ENCODE assay signal across 2 cellular contexts in the genomic region with DNA sequence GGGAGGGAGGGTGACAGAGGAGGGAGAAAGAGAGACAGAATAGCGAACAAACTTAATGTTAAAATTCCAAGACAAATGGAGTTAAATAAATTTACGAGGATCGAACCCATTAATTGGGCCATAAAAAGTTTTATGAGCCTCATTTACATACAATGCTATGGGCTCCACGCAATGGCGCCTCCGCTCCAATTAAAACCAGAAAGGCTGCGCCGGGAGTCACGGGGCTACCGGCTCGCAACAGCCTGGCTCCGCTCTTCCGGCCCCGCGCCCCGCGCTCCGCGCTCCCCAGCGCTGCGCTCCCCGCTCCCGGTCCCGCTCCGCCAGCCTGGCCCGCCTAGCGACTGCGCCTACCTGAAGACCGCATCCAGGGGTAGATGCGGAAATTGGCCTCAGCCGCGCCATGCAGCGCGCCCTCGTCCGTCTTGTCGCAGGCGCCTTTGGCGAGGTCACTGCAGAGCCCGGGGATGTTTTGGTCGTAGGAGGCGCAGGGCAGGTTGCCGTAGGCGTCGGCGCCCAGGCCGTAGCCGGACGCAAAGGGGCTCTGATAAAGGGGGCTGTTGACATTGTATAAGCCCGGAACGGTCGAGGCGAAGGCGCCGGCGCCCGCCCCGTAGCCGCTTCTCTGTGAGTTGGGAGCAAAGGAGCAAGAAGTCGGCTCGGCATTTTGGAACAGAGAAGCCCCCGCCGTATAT.
TF ChIP-seq lines count a peak whose summit lies in the region.

No MANE protein-coding gene starts in this region.

TF ChIP-seq in SK-N-SH, 30 proteins besides CTCF, POLR2A, EP300 and RAD21 (continued from another document):
- TF ChIP-seq GATA2 (CRISPR knock-in tag; IDR thresholded peaks at IDR 0.05) (no peak), FOXM1 (IDR thresholded peaks at IDR 0.05; ENCODE audit: low read depth) (no peak), FOSL2 (IDR thresholded peaks at IDR 0.05; ENCODE audit: borderline replicate concordance, low read depth) (no peak)
- TF ChIP-seq, protein P1, sequence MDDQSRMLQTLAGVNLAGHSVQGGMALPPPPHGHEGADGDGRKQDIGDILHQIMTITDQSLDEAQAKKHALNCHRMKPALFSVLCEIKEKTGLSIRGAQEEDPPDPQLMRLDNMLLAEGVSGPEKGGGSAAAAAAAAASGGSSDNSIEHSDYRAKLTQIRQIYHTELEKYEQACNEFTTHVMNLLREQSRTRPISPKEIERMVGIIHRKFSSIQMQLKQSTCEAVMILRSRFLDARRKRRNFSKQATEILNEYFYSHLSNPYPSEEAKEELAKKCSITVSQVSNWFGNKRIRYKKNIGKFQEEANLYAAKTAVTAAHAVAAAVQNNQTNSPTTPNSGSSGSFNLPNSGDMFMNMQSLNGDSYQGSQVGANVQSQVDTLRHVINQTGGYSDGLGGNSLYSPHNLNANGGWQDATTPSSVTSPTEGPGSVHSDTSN (IDR thresholded peaks at IDR 0.05), result no peak

TF ChIP-seq in SK-N-SH treated with all-trans-retinoic acid at 6 μM for 48 hours, 23 proteins besides CTCF, POLR2A, EP300 and RAD21 (continued from another document):
- TF ChIP-seq, protein P2, sequence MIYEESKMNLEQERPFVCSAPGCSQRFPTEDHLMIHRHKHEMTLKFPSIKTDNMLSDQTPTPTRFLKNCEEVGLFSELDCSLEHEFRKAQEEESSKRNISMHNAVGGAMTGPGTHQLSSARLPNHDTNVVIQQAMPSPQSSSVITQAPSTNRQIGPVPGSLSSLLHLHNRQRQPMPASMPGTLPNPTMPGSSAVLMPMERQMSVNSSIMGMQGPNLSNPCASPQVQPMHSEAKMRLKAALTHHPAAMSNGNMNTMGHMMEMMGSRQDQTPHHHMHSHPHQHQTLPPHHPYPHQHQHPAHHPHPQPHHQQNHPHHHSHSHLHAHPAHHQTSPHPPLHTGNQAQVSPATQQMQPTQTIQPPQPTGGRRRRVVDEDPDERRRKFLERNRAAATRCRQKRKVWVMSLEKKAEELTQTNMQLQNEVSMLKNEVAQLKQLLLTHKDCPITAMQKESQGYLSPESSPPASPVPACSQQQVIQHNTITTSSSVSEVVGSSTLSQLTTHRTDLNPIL (CRISPR knock-in tag; IDR thresholded peaks at IDR 0.05; ENCODE audit: low read depth), result no peak
- TF ChIP-seq CSDC2 (CRISPR knock-in tag; IDR thresholded peaks at IDR 0.05) (no peak), ZFP3 (CRISPR knock-in tag; IDR thresholded peaks at IDR 0.05) (no peak), BACH2 (CRISPR knock-in tag; IDR thresholded peaks at IDR 0.05; ENCODE audit: borderline replicate concordance) (no peak), ZNF70 (CRISPR knock-in tag; IDR thresholded peaks at IDR 0.05) (no peak), ARNTL (CRISPR knock-in tag; IDR thresholded peaks at IDR 0.05; ENCODE audit: borderline replicate concordance, low read depth) (no peak), TOX (CRISPR knock-in tag; IDR thresholded peaks at IDR 0.05; ENCODE audit: borderline replicate concordance) (no peak), PPARA (CRISPR knock-in tag; IDR thresholded peaks at IDR 0.05; ENCODE audit: borderline replicate concordance) (no peak), SNAI2 (CRISPR knock-in tag; IDR thresholded peaks at IDR 0.05) (no peak), ZFP30 (CRISPR knock-in tag; IDR thresholded peaks at IDR 0.05) (no peak)
- TF ChIP-seq, protein P3, sequence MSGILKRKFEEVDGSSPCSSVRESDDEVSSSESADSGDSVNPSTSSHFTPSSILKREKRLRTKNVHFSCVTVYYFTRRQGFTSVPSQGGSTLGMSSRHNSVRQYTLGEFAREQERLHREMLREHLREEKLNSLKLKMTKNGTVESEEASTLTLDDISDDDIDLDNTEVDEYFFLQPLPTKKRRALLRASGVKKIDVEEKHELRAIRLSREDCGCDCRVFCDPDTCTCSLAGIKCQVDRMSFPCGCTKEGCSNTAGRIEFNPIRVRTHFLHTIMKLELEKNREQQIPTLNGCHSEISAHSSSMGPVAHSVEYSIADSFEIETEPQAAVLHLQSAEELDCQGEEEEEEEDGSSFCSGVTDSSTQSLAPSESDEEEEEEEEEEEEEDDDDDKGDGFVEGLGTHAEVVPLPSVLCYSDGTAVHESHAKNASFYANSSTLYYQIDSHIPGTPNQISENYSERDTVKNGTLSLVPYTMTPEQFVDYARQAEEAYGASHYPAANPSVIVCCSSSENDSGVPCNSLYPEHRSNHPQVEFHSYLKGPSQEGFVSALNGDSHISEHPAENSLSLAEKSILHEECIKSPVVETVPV (CRISPR knock-in tag; IDR thresholded peaks at IDR 0.05), result no peak
